In the genomic region with DNA sequence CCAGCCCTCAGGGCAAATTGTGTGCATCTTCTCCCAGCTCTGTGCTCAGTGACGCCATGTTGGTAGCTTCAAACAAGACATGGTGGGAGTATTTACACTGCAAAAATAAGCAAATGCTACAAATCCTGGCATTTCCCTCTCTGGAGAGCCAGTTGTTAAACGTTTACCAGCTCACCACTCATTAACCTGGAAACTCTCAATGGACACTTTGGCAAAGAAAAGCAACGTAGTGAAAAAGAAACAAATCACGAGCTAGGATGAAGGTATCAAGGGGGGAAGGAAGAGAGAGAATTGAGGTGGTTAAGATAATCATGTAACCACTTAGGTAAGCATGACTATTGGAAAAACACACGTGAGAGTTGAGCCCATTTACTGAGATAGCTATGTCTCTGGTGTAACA, we compare ENCODE assay signal across 22 cellular contexts.
"Had no signal": no experiment of that assay in that cellular context is flagged by ENCODE, and none has a peak within 500 bp of the region (broad histone marks: within the 10 kb centered on the region; RNA-seq: fewer than 3 reads in every experiment).

No MANE protein-coding gene starts in this region.

- H3K27me3 Mint-ChIP-seq: activated CD4-positive, alpha-beta memory T cell treated with anti-CD3 and anti-CD28 coated beads for 36 hours; activated CD4-positive, alpha-beta T cell treated with anti-CD3 and anti-CD28 coated beads for 36 hours; central memory CD8-positive, alpha-beta T cell; stimulated activated naive B cell treated with anti-CD40 and anti-IgM and Interleukin-4, amounts not matched to agents 10 μg/mL and 1 μg/mL and 100 μg/mL, for 72 hours had no signal

- H3K4me1 ChIP-seq: body of pancreas, colonic mucosa, gastrocnemius medialis, heart left ventricle, lower lobe of right lung had no signal

- H3K9me3 Mint-ChIP-seq: central memory CD8-positive, alpha-beta T cell; stimulated activated naive B cell treated with anti-CD40 and anti-IgM and Interleukin-4, amounts not matched to agents 10 μg/mL and 1 μg/mL and 100 μg/mL, for 72 hours had no signal

- H3K4me1 Mint-ChIP-seq: central memory CD8-positive, alpha-beta T cell; mesothelial cell of epicardium had no signal

- ATAC-seq: activated CD4-positive, alpha-beta T cell treated with anti-CD3 and anti-CD28 coated beads for 36 hours; body of pancreas; esophagus mucosa; gastrocnemius medialis; heart left ventricle; left colon; lower lobe of right lung; stimulated activated naive B cell treated with anti-CD40 and anti-IgM and Interleukin-4, amounts not matched to agents 10 μg/mL and 1 μg/mL and 100 μg/mL, for 72 hours had no signal

- H3K9me3 ChIP-seq: body of pancreas, colonic mucosa, gastrocnemius medialis, lower lobe of right lung had no signal

- H3K36me3 Mint-ChIP-seq: activated CD4-positive, alpha-beta memory T cell treated with anti-CD3 and anti-CD28 coated beads for 36 hours; mesothelial cell of epicardium had no signal

- FAIRE-seq: TTC549 had no signal

- DNase-seq: activated CD4-positive, alpha-beta memory T cell treated with anti-CD3 and anti-CD28 coated beads for 36 hours; activated CD4-positive, alpha-beta T cell treated with anti-CD3 and anti-CD28 coated beads for 36 hours; activated gamma-delta T cell treated with Interleukin-2 at 50 U/mL for 16 hours; activated naive CD8-positive, alpha-beta T cell treated with anti-CD3 and anti-CD28 coated beads for 36 hours; activated T-cell treated with anti-CD3 and anti-CD28 coated beads for 4 hours; amygdala; body of pancreas; colonic mucosa; gastrocnemius medialis; heart left ventricle; left colon; lower lobe of right lung; occipital lobe; posterior cingulate gyrus; retina; stimulated activated naive B cell treated with anti-CD40 and anti-IgM and Interleukin-4, amounts not matched to agents 10 μg/mL and 1 μg/mL and 100 μg/mL, for 72 hours; SW 1271 had no signal

- H3K4me3 ChIP-seq: body of pancreas, colonic mucosa, gastrocnemius medialis, heart left ventricle, lower lobe of right lung had no signal

- H3K27ac Mint-ChIP-seq: activated CD4-positive, alpha-beta memory T cell treated with anti-CD3 and anti-CD28 coated beads for 36 hours; activated CD4-positive, alpha-beta T cell treated with anti-CD3 and anti-CD28 coated beads for 36 hours; activated naive CD8-positive, alpha-beta T cell treated with anti-CD3 and anti-CD28 coated beads for 36 hours; activated T-helper 1 cell treated with anti-CD3 and anti-CD28 coated beads, Interleukin-12 subunit alpha, Interleukin-12 subunit beta, Interleukin-2, Interleukin-4 antibody, amounts not matched to agents 30 ng/mL and 10 ng/mL and 1 ng/mL, durations not matched to agents 14 hours and 24 hours and 36 hours; mesothelial cell of epicardium; stimulated activated naive B cell treated with anti-CD40 and anti-IgM and Interleukin-4, amounts not matched to agents 10 μg/mL and 1 μg/mL and 100 μg/mL, for 72 hours had no signal

- H3K4me3 Mint-ChIP-seq: activated CD4-positive, alpha-beta memory T cell treated with anti-CD3 and anti-CD28 coated beads for 36 hours; activated CD4-positive, alpha-beta T cell treated with anti-CD3 and anti-CD28 coated beads for 36 hours; activated naive CD8-positive, alpha-beta T cell treated with anti-CD3 and anti-CD28 coated beads for 36 hours; activated T-helper 1 cell treated with anti-CD3 and anti-CD28 coated beads, Interleukin-12 subunit alpha, Interleukin-12 subunit beta, Interleukin-2, Interleukin-4 antibody, amounts not matched to agents 30 ng/mL and 10 ng/mL and 1 ng/mL, durations not matched to agents 14 hours and 24 hours and 36 hours; central memory CD8-positive, alpha-beta T cell; mesothelial cell of epicardium; stimulated activated naive B cell treated with anti-CD40 and anti-IgM and Interleukin-4, amounts not matched to agents 10 μg/mL and 1 μg/mL and 100 μg/mL, for 72 hours had no signal

- H3K27ac ChIP-seq: body of pancreas, colonic mucosa, gastrocnemius medialis, heart left ventricle, lower lobe of right lung had no signal
